Comparison of ENCODE assay signal across 18 cellular contexts in genomic region chr2:86341470-86341869, GRCh38. TPM values are rescaled to one million over a fixed set of nuclear protein-coding genes. Genes with fewer than 3 reads are reported as not detected.
DNase-seq lines count a peak whose midpoint lies in the region; TF ChIP-seq lines count a peak whose summit lies in the region.
"Had no signal": no experiment of that assay in that cellular context is flagged by ENCODE, and none has a peak within 500 bp of the region (broad histone marks: within the 10 kb centered on the region; RNA-seq: fewer than 3 reads in every experiment).

No MANE protein-coding gene starts in this region.

- H3K9me3 ChIP-seq in adipocyte (ENCODE audit: control insufficient read depth, low read length) = peaks cover 21% of the 10 kb centered on the region
- H3K9me3 ChIP-seq in thyroid gland = no peaks in the 10 kb centered on the region
- H3K9me3 ChIP-seq: BE2C, HAP-1 had no signal

- no peak overlapping the region for H3K27ac ChIP-seq in thyroid gland
- H3K27ac ChIP-seq: 22Rv1; BLaER1 treated with 17β-estradiol and CSF1 and Interleukin-3, amounts not matched to agents 10 nM and 100 nM had no signal

- no peak for TF ChIP-seq CTCF in thyroid gland (IDR thresholded peaks at IDR 0.05)

- no peak overlapping the region for H3K9ac ChIP-seq in adipocyte (ENCODE audit: low read length)
- H3K9ac ChIP-seq: BLaER1 treated with 17β-estradiol and CSF1 and Interleukin-3, amounts not matched to agents 10 nM and 100 nM had no signal

- H3K36me3 ChIP-seq in adipocyte (ENCODE audit: control insufficient read depth, insufficient read depth, low read length, severe bottlenecking) = no peaks in the 10 kb centered on the region
- no peaks in the 10 kb centered on the region for H3K36me3 ChIP-seq in thyroid gland
- H3K36me3 ChIP-seq: BE2C; BLaER1 treated with 17β-estradiol and CSF1 and Interleukin-3, amounts not matched to agents 10 nM and 100 nM; HAP-1 had no signal

- H3K27me3 ChIP-seq in adipocyte (replicated peaks; ENCODE audit: control insufficient read depth, insufficient read depth, low read length) = peaks cover 42% of the 10 kb centered on the region
- no peaks in the 10 kb centered on the region for H3K27me3 ChIP-seq in thyroid gland

- peak overlapping the region; percentile 5 for H3K4me3 ChIP-seq in adipocyte (ENCODE audit: low read length)
- H3K4me3 ChIP-seq in thyroid gland (replicated peaks in 1 of 3) = no peak overlapping the region
- H3K4me3 ChIP-seq: BLaER1 treated with 17β-estradiol and CSF1 and Interleukin-3, amounts not matched to agents 10 nM and 100 nM; HAP-1 had no signal

- no peak for TF ChIP-seq POLR2A in thyroid gland (IDR thresholded peaks at IDR 0.05)

- no peaks in the 10 kb centered on the region for H3K4me1 ChIP-seq in adipocyte (ENCODE audit: control insufficient read depth, insufficient read depth, low read length)
- peaks cover 5 to 8% of the 10 kb centered on the region in 2 donors for H3K4me1 ChIP-seq in thyroid gland
- H3K4me1 ChIP-seq: BE2C, HAP-1 had no signal

- DNase-seq in DMS53 (lab: John Stamatoyannopoulos, UW) (peak; percentile 47), DMS53 treated with DMSO at 0.1 percent for 48 hours (lab: John Stamatoyannopoulos, UW; ENCODE audit: unreplicated experiment) (no peak), DMS79 treated with DMSO at 0.1 percent for 48 hours (lab: John Stamatoyannopoulos, UW) (peak; percentile 42), adipocyte (ENCODE audit: low read depth) (no peak), thyroid gland (no peak), NCI-H187 treated with DMSO at 0.1 percent for 48 hours (lab: John Stamatoyannopoulos, UW) (no peak)
- no peak for DNase-seq in NK-92 treated with Interleukin-12 subunit alpha and Interleukin-12 subunit beta, amount 100 ng/mL, for 24 hours (lab: John Stamatoyannopoulos, UW)
- DNase-seq: ACHN; AML-193; BE2C; CD4-positive, alpha-beta T cell; CD8-positive, alpha-beta memory T cell; DMS 273 treated with DMSO at 0.1 percent for 48 hours; GF-D8; GOT3 had no signal

- intact Hi-C loops in thyroid gland (cut with DNase I) = no loop called here

RNA-seq across cellular contexts. Expression of gene REEP1, which starts 4.0 kb away (rescaled TPM):
- 1 to 10 TPM; 2.5 to 7.1 (median 5.5) TPM for total RNA-seq in thyroid gland
- total RNA-seq: CD4-positive, alpha-beta T cell had no signal

Comparison
In these comparisons a context has a peak if more than half of its experiments do, and no peak if none do; other contexts are left out.
1. DNase-seq: peak in DMS53 (single experiment) and DMS79 treated with DMSO at 0.1 percent for 48 hours (single experiment); none in DMS53 treated with DMSO at 0.1 percent for 48 hours (single experiment), adipocyte (single experiment), thyroid gland (0 of 2), NK-92 treated with Interleukin-12 subunit alpha and Interleukin-12 subunit beta, amount 100 ng/mL, for 24 hours (single experiment) and NCI-H187 treated with DMSO at 0.1 percent for 48 hours (single experiment).